8 cellular contexts compared by ENCODE assay signal in the genomic region with DNA sequence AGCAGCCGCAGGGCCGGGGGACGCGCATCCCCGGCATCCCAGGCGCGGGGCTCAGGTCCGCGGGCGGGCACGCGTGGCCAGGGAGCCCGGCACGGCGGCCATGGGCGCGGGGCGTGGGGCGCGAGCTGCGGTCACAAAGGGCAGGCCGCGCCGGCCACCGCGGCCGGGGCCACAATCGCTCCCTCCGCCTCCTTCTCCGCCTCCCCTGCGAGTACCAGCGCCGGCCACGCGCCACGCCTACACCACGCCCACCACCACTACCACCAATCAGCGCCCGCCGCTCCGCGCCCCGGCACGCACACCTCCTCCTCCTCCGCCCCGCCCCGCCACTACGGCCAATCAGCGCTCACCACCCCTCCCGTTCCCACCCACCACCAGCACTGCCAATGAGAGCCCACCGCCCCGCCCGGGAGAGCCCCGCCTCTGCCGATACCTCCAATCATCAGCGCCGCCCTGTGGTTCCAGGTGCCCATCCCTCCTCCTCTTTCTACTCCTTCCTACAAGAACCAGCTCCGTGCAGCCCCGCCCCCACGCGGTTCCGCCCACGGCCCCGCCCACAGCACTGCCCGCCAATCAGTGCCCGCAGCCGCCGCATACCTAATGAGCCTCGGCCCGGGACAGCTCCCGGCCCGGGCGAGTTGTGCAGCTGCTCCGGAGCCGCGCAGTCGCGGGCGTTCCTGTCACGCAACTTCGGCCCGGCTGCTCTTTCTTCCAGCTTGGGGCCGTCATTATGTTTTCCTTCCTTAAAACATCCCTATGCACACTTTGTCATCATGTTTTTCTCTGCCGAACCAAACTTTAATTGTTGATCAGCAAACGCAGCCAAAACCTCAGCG. TPM values are rescaled to one million over a fixed set of nuclear protein-coding genes. Genes with fewer than 3 reads are reported as not detected.
A peak's percentile ranks its signal among the peaks of the same experiment; 100 is the strongest.
DNase-seq lines count a peak whose midpoint lies in the region; ATAC-seq, FAIRE-seq and TF ChIP-seq lines count a peak whose summit lies in the region.

A gene (minus strand): TSS at position 213 of the 836 bp plus-strand sequence. CDS start 232 bp downstream, outside the sequence.

- no peak within 1 kb of the TSS for H3K27ac ChIP-seq in adipose tissue (ENCODE audit: low read depth, low read length)
- peak within 1 kb of the TSS; percentile 81 for H3K27ac ChIP-seq in cardiac muscle cell
- peak within 1 kb of the TSS; percentile 94 for H3K27ac ChIP-seq in parathyroid adenoma
- H3K27ac ChIP-seq in tibial artery, result peak within 1 kb of the TSS; percentile 80 to 81

- H3K36me3 ChIP-seq in cardiac muscle cell (no peaks in the 10 kb centered on the region), parathyroid adenoma (ENCODE audit: control insufficient read depth, insufficient read depth, low read length) (no peaks in the 10 kb centered on the region), tibial artery (no peaks in the 10 kb centered on the region)

- peaks cover 41% of the 10 kb centered on the region for H3K27me3 ChIP-seq in cardiac muscle cell
- H3K27me3 ChIP-seq in parathyroid adenoma (ENCODE audit: control insufficient read depth, insufficient read depth, low read length), result no peaks in the 10 kb centered on the region
- peaks cover 0 to 7% of the 10 kb centered on the region in 2 donors for H3K27me3 ChIP-seq in tibial artery

- ATAC-seq in HG02763 (IDR thresholded peaks at IDR 0.05; ENCODE audit: unreplicated experiment), result peak; percentile 87

- 1% methylated on average over 61 to 85 of the region's 86 CpGs for WGBS in adipose tissue, 3 donors

- H3K4me2 ChIP-seq in parathyroid adenoma (ENCODE audit: low read length), result peak within 1 kb of the TSS; percentile 85

- H3K79me2 ChIP-seq in parathyroid adenoma, result peaks cover 22% of the 10 kb centered on the region

- intact Hi-C loops in tibial artery (cut with DNase I; ENCODE audit: low total_unique reads), result loop anchor here (5.0 kb wide), 1 partner anchor 245 kb away; a partner anchor contains a TSS

- DNase-seq in GM12891 (ENCODE audit: insufficient read length, low spot score), result peak; percentile 94
- peak; percentile 96 to 100 (median 99) for DNase-seq in NCI-H1417 (lab: John Stamatoyannopoulos, UW)
- DNase-seq in SW480 (ENCODE audit: low spot score), result peak; percentile 98
- peak; percentile 99 to 100 for DNase-seq in cardiac muscle cell (ENCODE audit: low read depth in 1 of 2, low spot score in 1 of 2)
- DNase-seq in tibial artery, result peak; percentile 100

- H3K4me3 ChIP-seq in cardiac muscle cell (peak within 1 kb of the TSS; percentile 74), parathyroid adenoma (ENCODE audit: low read depth, low read length) (peak within 1 kb of the TSS; percentile 73), tibial artery (peak within 1 kb of the TSS; percentile 80 to 83)

- H2AFZ ChIP-seq in parathyroid adenoma, result peak within 1 kb of the TSS; percentile 85

- FAIRE-seq in GM12891 (lab: Jason Lieb, UNC), result peak; percentile 99

- H3K4me1 ChIP-seq in cardiac muscle cell (ENCODE audit: low read depth), result no peaks in the 10 kb centered on the region
- H3K4me1 ChIP-seq in parathyroid adenoma, result peaks cover 15% of the 10 kb centered on the region
- peaks cover 0 to 35% (median 8%) of the 10 kb centered on the region in 4 donors for H3K4me1 ChIP-seq in tibial artery

- H3K9me3 ChIP-seq in cardiac muscle cell (ENCODE audit: low read depth) (no peaks in the 10 kb centered on the region), parathyroid adenoma (ENCODE audit: control insufficient read depth, low read length) (no peaks in the 10 kb centered on the region), tibial artery (no peaks in the 10 kb centered on the region)

- TF ChIP-seq POLR2A in GM12891 (IDR thresholded peaks at IDR 0.05; ENCODE audit: low read depth, low read length), result no peak; the same call in 1 of the 2 replicates

- no peak for TF ChIP-seq CTCF in cardiac muscle cell (IDR thresholded peaks at IDR 0.05; ENCODE audit: low read depth, low read length)
- peak; percentile 14 for TF ChIP-seq CTCF in parathyroid adenoma (IDR thresholded peaks at IDR 0.05)
- no peak for TF ChIP-seq CTCF in tibial artery (IDR thresholded peaks at IDR 0.05)

- peak within 1 kb of the TSS; percentile 77 for H3K9ac ChIP-seq in parathyroid adenoma

TF ChIP-seq in GM12891, 5 proteins besides CTCF, POLR2A, EP300 and RAD21:
- TF ChIP-seq POLR2AphosphoS5 (IDR thresholded peaks at IDR 0.05; ENCODE audit: low read depth, low read length) (no peak), POU2F2 (IDR thresholded peaks at IDR 0.05; ENCODE audit: low read depth, low read length) (no peak), TAF1 (IDR thresholded peaks at IDR 0.05; ENCODE audit: low read depth, low read length) (peak; percentile 39; the same call in 1 of the 2 replicates), PAX5 (IDR thresholded peaks at IDR 0.05; ENCODE audit: insufficient read depth, low read length, severe bottlenecking) (no peak), SPI1 (IDR thresholded peaks at IDR 0.05; ENCODE audit: low read depth, low read length) (no peak)

RNA-seq across cellular contexts. Expression of the gene that starts here (rescaled TPM):
- 3.9 TPM for polyA plus RNA-seq in GM12891 (2012; ENCODE audit: low read depth, missing spikeins)
- 10 to 100 TPM; 15.8 to 31.8 (median 23.5) TPM for polyA plus RNA-seq in adipose tissue
- 24.0 and 26.4 TPM in 2 replicates for total RNA-seq in cardiac muscle cell
- 19.2 and 19.3 TPM in 2 replicates for polyA plus RNA-seq in cardiac muscle cell
